22 cellular contexts compared by ENCODE assay signal in genomic region chr20:58988565-58988882, GRCh38. TPM values are rescaled to one million over a fixed set of nuclear protein-coding genes. Genes with fewer than 3 reads are reported as not detected.
DNase-seq lines count a peak whose midpoint lies in the region; ATAC-seq, FAIRE-seq and TF ChIP-seq lines count a peak whose summit lies in the region.
"Had no signal": no experiment of that assay in that cellular context is flagged by ENCODE, and none has a peak within 500 bp of the region (broad histone marks: within the 10 kb centered on the region; RNA-seq: fewer than 3 reads in every experiment).

No MANE protein-coding gene starts in this region.

- no peak for ATAC-seq in T-helper 17 cell
- ATAC-seq in HepG2 = no peak
- no peak for ATAC-seq in GM18868 (IDR thresholded peaks at IDR 0.05; ENCODE audit: unreplicated experiment)

- CTCF ChIA-PET in HepG2 (lab: Yijun Ruan, JAX; ENCODE audit: low intra/inter-chr PET ratio, low total read pairs) = no interaction called here

- H3K36me3 ChIP-seq in HepG2 (replicated peaks in 1 of 2; ENCODE audit: control insufficient read depth in 1 of 2, insufficient read depth in 2 of 2, low read length in 2 of 2) = peaks cover 55 to 83% of the 10 kb centered on the region in 2 experiments
- peaks cover 51 to 55% of the 10 kb centered on the region in 2 donors for H3K36me3 ChIP-seq in thyroid gland

- no peak overlapping the region for H3K4me3 ChIP-seq in HepG2 (replicated peaks in 1 of 3; ENCODE audit: insufficient read depth in 1 of 3, low read depth in 2 of 3, low read length in 3 of 3)
- H3K4me3 ChIP-seq in thyroid gland (replicated peaks in 1 of 3) = no peak overlapping the region
- H3K4me3 ChIP-seq: SJCRH30 had no signal

- H3K27me3 Mint-ChIP-seq in T-helper 17 cell = no peaks in the 10 kb centered on the region

- DNase-seq in activated CD8-positive, alpha-beta memory T cell treated with anti-CD3 and anti-CD28 coated beads for 24 hours = peak; percentile 21
- no peak for DNase-seq in activated CD8-positive, alpha-beta memory T cell treated with anti-CD3 and anti-CD28 coated beads, Interleukin-2, amount 50 U/mL, for 4 hours
- DNase-seq in T-helper 17 cell (no peak), HepG2 (ENCODE audit: low spot score) (no peak), thyroid gland (no peak), activated T-cell treated with anti-CD3 and anti-CD28 coated beads for 4 hours (no peak), putamen (ENCODE audit: low spot score) (no peak)
- DNase-seq: BE2C, EL, GF-D8, IMR-90, Karpas-422, NCI-H1417 treated with DMSO at 0.1 percent for 48 hours, NCI-H187, NCI-H2107, NCI-H2227 treated with DMSO at 0.1 percent for 48 hours, NCI-H510A, NCI-H748 treated with DMSO at 0.1 percent for 48 hours, SJCRH30 had no signal

- H3K4me2 ChIP-seq in HepG2 (ENCODE audit: low read depth, low read length) = no peak overlapping the region

- 97% methylated on average over 6 of the region's 6 CpGs for WGBS in HepG2 (ENCODE audit: low lambda C conversion rate)
- 86 to 89% methylated on average over 6 of the region's 6 CpGs for WGBS in thyroid gland, 2 donors

- H3K4me1 Mint-ChIP-seq in T-helper 17 cell = peaks cover 24% of the 10 kb centered on the region

- FAIRE-seq in HepG2 (lab: Jason Lieb, UNC) = no peak
- FAIRE-seq: H54 had no signal

- H4K20me1 ChIP-seq in HepG2 (ENCODE audit: insufficient read depth, low read length) = peaks cover 21% of the 10 kb centered on the region

- in situ Hi-C loops in HepG2 (cut with HindIII; ENCODE audit: extremely low pct_ligation_motif_present, low pct_unique_long_range_greater_than_20kb) = no loop called here

- H3K79me2 ChIP-seq in HepG2 (ENCODE audit: insufficient read depth, low read length) = peaks cover 29% of the 10 kb centered on the region

- H3K4me1 ChIP-seq in HepG2 (ENCODE audit: insufficient read depth, low read length) (peaks cover 73% of the 10 kb centered on the region), thyroid gland (peaks cover 59 to 65% of the 10 kb centered on the region in 2 donors)

- intact Hi-C loops in HepG2 (cut with micrococcal nuclease; ENCODE audit: unreplicated experiment) (no loop called here), thyroid gland (cut with DNase I) (loop anchor here (10.0 kb wide), 1 partner anchor 46 kb away; the partner anchor contains the start of gene ATP5F1E)

- BruUV-seq in HepG2 (replicated peaks; lab: Mats Ljungman, UMichigan) = no TSS peak

- no peak overlapping the region for H3K4me3 Mint-ChIP-seq in T-helper 17 cell

- no peak for TF ChIP-seq CTCF in HepG2 (CRISPR knock-in tag; IDR thresholded peaks at IDR 0.05)
- no peak for TF ChIP-seq CTCF in thyroid gland (IDR thresholded peaks at IDR 0.05)

- H3K36me3 Mint-ChIP-seq in T-helper 17 cell (ENCODE audit: low read depth) = peaks cover 9% of the 10 kb centered on the region

- peak overlapping the region; percentile 29 for H3K27ac Mint-ChIP-seq in T-helper 17 cell

- POLR2A ChIA-PET in HepG2 (lab: Yijun Ruan, JAX) = interaction anchor here (1.4 kb wide), 1 partner anchor 44 kb away, joined by 6 read pairs; the partner anchor contains the start of gene ATP5F1E

- TF ChIP-seq EP300 in HepG2 (IDR thresholded peaks at IDR 0.05; ENCODE audit: low read depth in 2 of 2, low read length in 2 of 2) (no peak), HepG2 (CRISPR knock-in tag; IDR thresholded peaks at IDR 0.05; ENCODE audit: borderline replicate concordance) (no peak)

- no peak overlapping the region for H2AFZ ChIP-seq in HepG2 (ENCODE audit: low read length)

- no peaks in the 10 kb centered on the region for H3K27me3 ChIP-seq in HepG2 (ENCODE audit: control insufficient read depth in 1 of 2, insufficient read depth in 2 of 2, low read length in 2 of 2)
- no peaks in the 10 kb centered on the region for H3K27me3 ChIP-seq in thyroid gland
- H3K27me3 ChIP-seq: BE2C, SJCRH30 had no signal

- no peak overlapping the region for H3K27ac ChIP-seq in HepG2 (ENCODE audit: extremely low read length, insufficient read depth, low read length)
- peak overlapping the region; percentile 43 to 87 (median 71) for H3K27ac ChIP-seq in thyroid gland
- H3K27ac ChIP-seq: SJCRH30 had no signal

- no peak for TF ChIP-seq RAD21 in HepG2 (CRISPR knock-in tag; IDR thresholded peaks at IDR 0.05)

- no peak overlapping the region for H3K9ac ChIP-seq in HepG2 (ENCODE audit: insufficient read depth, low read depth, low read length)

- TF ChIP-seq POLR2A in HepG2 (IDR thresholded peaks at IDR 0.05; ENCODE audit: insufficient read depth in 1 of 2, low read depth in 2 of 2, low read length in 2 of 2) (no peak), thyroid gland (IDR thresholded peaks at IDR 0.05) (no peak)

- H3K9me3 ChIP-seq in T-helper 17 cell (ENCODE audit: control insufficient read depth, low read length, poor library complexity, severe bottlenecking) = no peaks in the 10 kb centered on the region
- no peaks in the 10 kb centered on the region for H3K9me3 ChIP-seq in HepG2 (ENCODE audit: low read length)
- H3K9me3 ChIP-seq in thyroid gland = no peaks in the 10 kb centered on the region
- H3K9me3 ChIP-seq: BE2C, SJCRH30 had no signal

RNA-seq across cellular contexts. Expression of gene NELFCD, which starts 7.5 kb away (rescaled TPM):
- total RNA-seq in T-helper 17 cell (10 to 100 TPM; 71.0 to 82.3 TPM), HepG2 (2016; rRNA removed; fragmentation: Illumina TruSeq; extraction: Trizol) (159 and 160 TPM in 2 replicates), thyroid gland (100 to 1,000 TPM in 3 of 4 donors, 10 to 100 TPM in 1; 96.6 to 129 (median 113) TPM)
- 40.4 and 47.8 TPM in 2 replicates for total RNA-seq in HepG2 (2016; cell fraction: cytosol; rRNA removed; fragmentation: Illumina TruSeq; extraction: Trizol; ENCODE audit: low read depth)
- total RNA-seq in HepG2 (2016; cell fraction: insoluble cytoplasmic fraction; rRNA removed; fragmentation: Illumina TruSeq; extraction: Trizol) = 132 and 155 TPM in 2 replicates
- 73.6 and 76.0 TPM in 2 replicates for total RNA-seq in HepG2 (2016; cell fraction: membrane; rRNA removed; fragmentation: Illumina TruSeq; extraction: Trizol)
- total RNA-seq in HepG2 (2016; cell fraction: nucleus; rRNA removed; fragmentation: Illumina TruSeq; extraction: Trizol) = 124 and 141 TPM in 2 replicates
- polyA plus RNA-seq in HepG2 (2011; rRNA removed) = 168 and 203 TPM in 2 replicates
- polyA plus RNA-seq in HepG2 (2011; cell fraction: cytosol; rRNA removed) = 156 and 174 TPM in 2 replicates
- 553 and 648 TPM in 2 replicates for polyA plus RNA-seq in HepG2 (2011; cell fraction: nucleus; rRNA removed)
- 143 and 173 TPM in 2 replicates for polyA plus RNA-seq in HepG2 (2012)
- 31.7 and 32.2 TPM in 2 replicates for polyA plus RNA-seq in HepG2 (2016; cell fraction: cytosol; fragmentation: Illumina TruSeq; extraction: Trizol; ENCODE audit: low read depth)
- 140 and 169 TPM in 2 replicates for polyA plus RNA-seq in HepG2 (2016; cell fraction: insoluble cytoplasmic fraction; fragmentation: Illumina TruSeq; extraction: Trizol; ENCODE audit: low read depth)
- polyA plus RNA-seq in HepG2 (2016; cell fraction: membrane; fragmentation: Illumina TruSeq; extraction: Trizol; ENCODE audit: low read depth) = 55.0 and 56.1 TPM in 2 replicates
- polyA plus RNA-seq in HepG2 (2016; cell fraction: nucleus; fragmentation: Illumina TruSeq; extraction: Trizol; ENCODE audit: insufficient read depth, low read depth) = 254 and 278 TPM in 2 replicates
- polyA minus RNA-seq in HepG2 (2011; rRNA and poly(A)+ RNA removed; ENCODE audit: low replicate concordance) = 150 and 192 TPM in 2 replicates
- polyA minus RNA-seq in HepG2 (2011; cell fraction: cytosol; rRNA and poly(A)+ RNA removed) = 74.9 and 79.5 TPM in 2 replicates
- 224 and 244 TPM in 2 replicates for polyA minus RNA-seq in HepG2 (2011; cell fraction: nucleus; rRNA and poly(A)+ RNA removed)

RNA-seq across cellular contexts. Expression of gene CTSZ, which starts 18.5 kb away (rescaled TPM):
- total RNA-seq in T-helper 17 cell = 10 to 100 TPM; 27.4 to 30.1 TPM
- not detected in 2 replicates for total RNA-seq in HepG2 (2016; rRNA removed; fragmentation: Illumina TruSeq; extraction: Trizol)
- total RNA-seq in HepG2 (2016; cell fraction: cytosol; rRNA removed; fragmentation: Illumina TruSeq; extraction: Trizol; ENCODE audit: low read depth) = not detected in 2 replicates
- not detected in 2 replicates for total RNA-seq in HepG2 (2016; cell fraction: insoluble cytoplasmic fraction; rRNA removed; fragmentation: Illumina TruSeq; extraction: Trizol)
- not detected in 2 replicates for total RNA-seq in HepG2 (2016; cell fraction: membrane; rRNA removed; fragmentation: Illumina TruSeq; extraction: Trizol)
- not detected in 2 replicates for total RNA-seq in HepG2 (2016; cell fraction: nucleus; rRNA removed; fragmentation: Illumina TruSeq; extraction: Trizol)
- polyA plus RNA-seq in HepG2 (2011; rRNA removed) = 0.33 and 0.46 TPM in 2 replicates
- 0.28 and 0.36 TPM in 2 replicates for polyA plus RNA-seq in HepG2 (2011; cell fraction: cytosol; rRNA removed)
- polyA plus RNA-seq in HepG2 (2011; cell fraction: nucleus; rRNA removed) = 0.23 and 0.59 TPM in 2 replicates
- 0.47 and 0.52 TPM in 2 replicates for polyA plus RNA-seq in HepG2 (2012)
- not detected in 2 replicates for polyA plus RNA-seq in HepG2 (2016; cell fraction: cytosol; fragmentation: Illumina TruSeq; extraction: Trizol; ENCODE audit: low read depth)
- not detected in 2 replicates for polyA plus RNA-seq in HepG2 (2016; cell fraction: insoluble cytoplasmic fraction; fragmentation: Illumina TruSeq; extraction: Trizol; ENCODE audit: low read depth)
- polyA plus RNA-seq in HepG2 (2016; cell fraction: membrane; fragmentation: Illumina TruSeq; extraction: Trizol; ENCODE audit: low read depth) = not detected in 2 replicates
- polyA plus RNA-seq in HepG2 (2016; cell fraction: nucleus; fragmentation: Illumina TruSeq; extraction: Trizol; ENCODE audit: insufficient read depth, low read depth) = not detected in 2 replicates
- polyA minus RNA-seq in HepG2 (2011; rRNA and poly(A)+ RNA removed; ENCODE audit: low replicate concordance) = 0.10 and 114 TPM in 2 replicates
- polyA minus RNA-seq in HepG2 (2011; cell fraction: cytosol; rRNA and poly(A)+ RNA removed) = 0.70 TPM in 1 of 2 replicates, not detected in the other
- polyA minus RNA-seq in HepG2 (2011; cell fraction: nucleus; rRNA and poly(A)+ RNA removed) = 1.0 TPM in 1 of 2 replicates, not detected in the other
- total RNA-seq in thyroid gland = 100 to 1,000 TPM; 152 to 256 (median 212) TPM
- total RNA-seq: SJCRH30 had no signal

RNA-seq across cellular contexts. Expression of gene TUBB1, which starts 30.7 kb away (rescaled TPM):
- total RNA-seq in T-helper 17 cell = 100 to 1,000 TPM in 1 of 2 donors, 10 to 100 TPM in 1; 14.0 to 483 TPM
- total RNA-seq in HepG2 (2016; rRNA removed; fragmentation: Illumina TruSeq; extraction: Trizol) = 0.11 and 0.17 TPM in 2 replicates
- total RNA-seq in HepG2 (2016; cell fraction: cytosol; rRNA removed; fragmentation: Illumina TruSeq; extraction: Trizol; ENCODE audit: low read depth) = not detected in 2 replicates
- total RNA-seq in HepG2 (2016; cell fraction: insoluble cytoplasmic fraction; rRNA removed; fragmentation: Illumina TruSeq; extraction: Trizol) = 0.17 and 0.25 TPM in 2 replicates
- total RNA-seq in HepG2 (2016; cell fraction: membrane; rRNA removed; fragmentation: Illumina TruSeq; extraction: Trizol) = 0.07 TPM in 1 of 2 replicates, not detected in the other
- total RNA-seq in HepG2 (2016; cell fraction: nucleus; rRNA removed; fragmentation: Illumina TruSeq; extraction: Trizol) = 0.09 and 0.16 TPM in 2 replicates
- polyA plus RNA-seq in HepG2 (2011; rRNA removed) = 51.5 and 57.6 TPM in 2 replicates
- 32.3 and 32.4 TPM in 2 replicates for polyA plus RNA-seq in HepG2 (2011; cell fraction: cytosol; rRNA removed)
- 71.8 and 73.9 TPM in 2 replicates for polyA plus RNA-seq in HepG2 (2011; cell fraction: nucleus; rRNA removed)
- polyA plus RNA-seq in HepG2 (2012) = 7.2 and 22.3 TPM in 2 replicates
- polyA plus RNA-seq in HepG2 (2016; cell fraction: cytosol; fragmentation: Illumina TruSeq; extraction: Trizol; ENCODE audit: low read depth) = 0.03 TPM in 1 of 2 replicates, not detected in the other
- polyA plus RNA-seq in HepG2 (2016; cell fraction: insoluble cytoplasmic fraction; fragmentation: Illumina TruSeq; extraction: Trizol; ENCODE audit: low read depth) = 0.23 and 0.33 TPM in 2 replicates
- polyA plus RNA-seq in HepG2 (2016; cell fraction: membrane; fragmentation: Illumina TruSeq; extraction: Trizol; ENCODE audit: low read depth) = 0.05 and 0.07 TPM in 2 replicates
- polyA plus RNA-seq in HepG2 (2016; cell fraction: nucleus; fragmentation: Illumina TruSeq; extraction: Trizol; ENCODE audit: insufficient read depth, low read depth) = 0.33 and 0.59 TPM in 2 replicates
- polyA minus RNA-seq in HepG2 (2011; rRNA and poly(A)+ RNA removed; ENCODE audit: low replicate concordance) = 47.0 TPM in 1 of 2 replicates, not detected in the other
- polyA minus RNA-seq in HepG2 (2011; cell fraction: cytosol; rRNA and poly(A)+ RNA removed) = 17.2 and 17.4 TPM in 2 replicates
- polyA minus RNA-seq in HepG2 (2011; cell fraction: nucleus; rRNA and poly(A)+ RNA removed) = 20.1 and 23.4 TPM in 2 replicates
- total RNA-seq in thyroid gland = under 1 TPM in 2 of 4 donors, not detected in 2; 0.11 to 0.46 TPM
- total RNA-seq: IMR-90, SJCRH30 had no signal
- polyA plus RNA-seq: AG04450, IMR-90 had no signal

RNA-seq across cellular contexts. Expression of gene ATP5F1E, which starts 43.6 kb away (rescaled TPM):
- 10 to 100 TPM; 57.8 to 84.0 TPM for total RNA-seq in T-helper 17 cell
- 134 and 163 TPM in 2 replicates for total RNA-seq in HepG2 (2016; rRNA removed; fragmentation: Illumina TruSeq; extraction: Trizol)
- total RNA-seq in HepG2 (2016; cell fraction: cytosol; rRNA removed; fragmentation: Illumina TruSeq; extraction: Trizol; ENCODE audit: low read depth) = 136 and 187 TPM in 2 replicates
- 135 and 172 TPM in 2 replicates for total RNA-seq in HepG2 (2016; cell fraction: insoluble cytoplasmic fraction; rRNA removed; fragmentation: Illumina TruSeq; extraction: Trizol)
- total RNA-seq in HepG2 (2016; cell fraction: membrane; rRNA removed; fragmentation: Illumina TruSeq; extraction: Trizol) = 188 and 230 TPM in 2 replicates
- 74.5 and 76.2 TPM in 2 replicates for total RNA-seq in HepG2 (2016; cell fraction: nucleus; rRNA removed; fragmentation: Illumina TruSeq; extraction: Trizol)
- polyA plus RNA-seq in HepG2 (2011; rRNA removed) = 99.9 and 121 TPM in 2 replicates
- 40.4 and 46.7 TPM in 2 replicates for polyA plus RNA-seq in HepG2 (2011; cell fraction: cytosol; rRNA removed)
- polyA plus RNA-seq in HepG2 (2011; cell fraction: nucleus; rRNA removed) = 11.8 and 17.3 TPM in 2 replicates
- polyA plus RNA-seq in HepG2 (2012) = 85.8 and 145 TPM in 2 replicates
- polyA plus RNA-seq in HepG2 (2016; cell fraction: cytosol; fragmentation: Illumina TruSeq; extraction: Trizol; ENCODE audit: low read depth) = 146 and 191 TPM in 2 replicates
- 167 and 175 TPM in 2 replicates for polyA plus RNA-seq in HepG2 (2016; cell fraction: insoluble cytoplasmic fraction; fragmentation: Illumina TruSeq; extraction: Trizol; ENCODE audit: low read depth)
- 151 and 201 TPM in 2 replicates for polyA plus RNA-seq in HepG2 (2016; cell fraction: membrane; fragmentation: Illumina TruSeq; extraction: Trizol; ENCODE audit: low read depth)
- polyA plus RNA-seq in HepG2 (2016; cell fraction: nucleus; fragmentation: Illumina TruSeq; extraction: Trizol; ENCODE audit: insufficient read depth, low read depth) = 88.7 and 95.7 TPM in 2 replicates
- polyA minus RNA-seq in HepG2 (2011; rRNA and poly(A)+ RNA removed; ENCODE audit: low replicate concordance) = 19.0 and 25.4 TPM in 2 replicates
- 21.2 and 23.6 TPM in 2 replicates for polyA minus RNA-seq in HepG2 (2011; cell fraction: cytosol; rRNA and poly(A)+ RNA removed)
- 61.4 and 62.2 TPM in 2 replicates for polyA minus RNA-seq in HepG2 (2011; cell fraction: nucleus; rRNA and poly(A)+ RNA removed)
- 10 to 100 TPM; 13.3 to 57.8 (median 32.4) TPM for total RNA-seq in thyroid gland

RNA-seq across cellular contexts. Expression of gene PRELID3B, which starts 54.1 kb away (rescaled TPM):
- total RNA-seq in T-helper 17 cell (10 to 100 TPM; 53.8 to 72.6 TPM), HepG2 (2016; rRNA removed; fragmentation: Illumina TruSeq; extraction: Trizol) (42.6 and 59.8 TPM in 2 replicates), thyroid gland (100 to 1,000 TPM in 1 of 4 donors, 10 to 100 TPM in 3; 74.4 to 112 (median 85.6) TPM)
- total RNA-seq in HepG2 (2016; cell fraction: cytosol; rRNA removed; fragmentation: Illumina TruSeq; extraction: Trizol; ENCODE audit: low read depth) = 19.8 and 23.7 TPM in 2 replicates
- 40.7 and 62.3 TPM in 2 replicates for total RNA-seq in HepG2 (2016; cell fraction: insoluble cytoplasmic fraction; rRNA removed; fragmentation: Illumina TruSeq; extraction: Trizol)
- 47.0 and 50.1 TPM in 2 replicates for total RNA-seq in HepG2 (2016; cell fraction: membrane; rRNA removed; fragmentation: Illumina TruSeq; extraction: Trizol)
- 15.4 and 21.0 TPM in 2 replicates for total RNA-seq in HepG2 (2016; cell fraction: nucleus; rRNA removed; fragmentation: Illumina TruSeq; extraction: Trizol)
- 19.5 and 23.3 TPM in 2 replicates for polyA plus RNA-seq in HepG2 (2011; rRNA removed)
- polyA plus RNA-seq in HepG2 (2011; cell fraction: cytosol; rRNA removed) = 7.1 and 11.2 TPM in 2 replicates
- polyA plus RNA-seq in HepG2 (2011; cell fraction: nucleus; rRNA removed) = 6.0 and 7.6 TPM in 2 replicates
- polyA plus RNA-seq in HepG2 (2012) = 17.6 and 21.3 TPM in 2 replicates
- polyA plus RNA-seq in HepG2 (2016; cell fraction: cytosol; fragmentation: Illumina TruSeq; extraction: Trizol; ENCODE audit: low read depth) = 16.2 and 20.1 TPM in 2 replicates
- 46.4 and 46.8 TPM in 2 replicates for polyA plus RNA-seq in HepG2 (2016; cell fraction: insoluble cytoplasmic fraction; fragmentation: Illumina TruSeq; extraction: Trizol; ENCODE audit: low read depth)
- 29.0 and 30.9 TPM in 2 replicates for polyA plus RNA-seq in HepG2 (2016; cell fraction: membrane; fragmentation: Illumina TruSeq; extraction: Trizol; ENCODE audit: low read depth)
- 22.7 and 25.0 TPM in 2 replicates for polyA plus RNA-seq in HepG2 (2016; cell fraction: nucleus; fragmentation: Illumina TruSeq; extraction: Trizol; ENCODE audit: insufficient read depth, low read depth)
- 35.2 and 278 TPM in 2 replicates for polyA minus RNA-seq in HepG2 (2011; rRNA and poly(A)+ RNA removed; ENCODE audit: low replicate concordance)
- polyA minus RNA-seq in HepG2 (2011; cell fraction: cytosol; rRNA and poly(A)+ RNA removed) = 23.0 and 32.6 TPM in 2 replicates
- 9.5 and 14.8 TPM in 2 replicates for polyA minus RNA-seq in HepG2 (2011; cell fraction: nucleus; rRNA and poly(A)+ RNA removed)

Comparison
In these comparisons a context has a peak if more than half of its experiments do, and no peak if none do; other contexts are left out.
1. RNA of gene CTSZ, which starts 18.5 kb away (total RNA-seq): 152 to 256 TPM in thyroid gland and 27.4 to 30.1 TPM in T-helper 17 cell; not detected in HepG2; every median in the first group is over 10 times any median in the second.
2. RNA of gene TUBB1, which starts 30.7 kb away (total RNA-seq): 14.0 to 483 TPM in T-helper 17 cell; 0.11 to 0.46 TPM in thyroid gland and 0.07 to 0.25 TPM in HepG2; every median in the first group is over 10 times any median in the second.